In the genomic region with DNA sequence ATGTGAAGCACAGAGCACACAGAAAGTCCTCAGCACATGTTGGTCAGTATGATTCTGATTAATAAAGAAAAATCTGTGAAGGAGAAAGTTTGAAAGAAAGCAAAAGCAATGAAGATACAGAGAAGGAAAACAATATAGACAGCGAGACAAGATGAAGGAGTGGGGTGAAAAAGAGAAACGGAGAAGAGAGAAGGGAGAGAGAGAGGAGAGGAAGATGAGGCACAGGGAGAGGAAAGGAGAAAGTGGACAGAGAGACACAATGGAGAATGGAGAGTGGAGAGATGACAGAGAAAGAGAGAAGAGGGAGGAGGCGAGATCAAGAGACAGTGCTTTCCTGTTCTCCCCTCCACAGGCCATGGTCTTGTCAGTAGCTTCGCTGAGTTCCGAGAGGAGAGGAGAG, we compare ENCODE assay signal across 19 cellular contexts. TPM values are rescaled to one million over a fixed set of nuclear protein-coding genes. Genes with fewer than 3 reads are reported as not detected.
A peak's percentile ranks its signal among the peaks of the same experiment; 100 is the strongest.
DNase-seq lines count a peak whose midpoint lies in the region; ATAC-seq, FAIRE-seq and TF ChIP-seq lines count a peak whose summit lies in the region.
"Had no signal": no experiment of that assay in that cellular context is flagged by ENCODE, and none has a peak within 500 bp of the region (broad histone marks: within the 10 kb centered on the region; RNA-seq: fewer than 3 reads in every experiment).

No MANE protein-coding gene starts in this region.

- H3K4me1 ChIP-seq in A549 (peaks cover 11% of the 10 kb centered on the region), HEK293 (ENCODE audit: control insufficient read depth, insufficient read depth, low read length) (peaks cover 5% of the 10 kb centered on the region; the same call in 1 of the 2 replicates)
- H3K4me1 ChIP-seq: Caco-2, Peyer's patch had no signal

- H3K27ac ChIP-seq in A549 (no peak overlapping the region), HEK293 (ENCODE audit: extremely low read depth, low read depth, low read length) (no peak overlapping the region)
- H3K27ac ChIP-seq: BLaER1 treated with 17β-estradiol and CSF1 and Interleukin-3, amounts not matched to agents 10 nM and 100 nM; Peyer's patch had no signal

- no peak overlapping the region for H3K4me3 ChIP-seq in A549
- no peak overlapping the region for H3K4me3 ChIP-seq in HEK293 (ENCODE audit: low read depth, low read length)
- H3K4me3 ChIP-seq: BLaER1 treated with 17β-estradiol and CSF1 and Interleukin-3, amounts not matched to agents 10 nM and 100 nM; Peyer's patch had no signal

- no peak for TF ChIP-seq POLR2A in A549 (IDR thresholded peaks at IDR 0.05; ENCODE audit: low read length)

- FAIRE-seq in A549 (lab: Jason Lieb, UNC): peak; percentile 46
- FAIRE-seq: H54 had no signal

- H3K9me3 ChIP-seq in A549 (no peaks in the 10 kb centered on the region), HEK293 (ENCODE audit: control insufficient read depth, insufficient read depth, low read depth, low read length) (no peaks in the 10 kb centered on the region)
- H3K9me3 ChIP-seq: BLaER1 treated with 17β-estradiol and CSF1 and Interleukin-3, amounts not matched to agents 10 nM and 100 nM; Caco-2; Peyer's patch had no signal

- no peak for ATAC-seq in activated CD8-positive, alpha-beta T cell treated with anti-CD3 and anti-CD28 coated beads, Interleukin-2, amount 10 ng/mL, durations not matched to agents 7 days and 5 days
- no peak for ATAC-seq in activated CD8-positive, alpha-beta T cell treated with anti-CD3 and anti-CD28 coated beads for 36 hours
- ATAC-seq in A549 (no peak), WTC11 (no peak), GM18498 (IDR thresholded peaks at IDR 0.05; ENCODE audit: unreplicated experiment) (no peak)

- peaks cover 40% of the 10 kb centered on the region for H3K36me3 Mint-ChIP-seq in activated CD8-positive, alpha-beta T cell treated with anti-CD3 and anti-CD28 coated beads, Interleukin-2, amount 10 ng/mL, durations not matched to agents 7 days and 5 days (ENCODE audit: low read depth)
- peaks cover 30% of the 10 kb centered on the region for H3K36me3 Mint-ChIP-seq in activated CD8-positive, alpha-beta T cell treated with anti-CD3 and anti-CD28 coated beads for 36 hours (ENCODE audit: low read depth)
- peaks cover 33% of the 10 kb centered on the region for H3K36me3 Mint-ChIP-seq in endothelial cell (ENCODE audit: low read depth, unreplicated experiment)
- peaks cover 33% of the 10 kb centered on the region for H3K36me3 Mint-ChIP-seq in WTC11

- no peak overlapping the region for H3K4me2 ChIP-seq in A549

- TF ChIP-seq EP300 in A549 (IDR thresholded peaks at IDR 0.05): no peak

- no peak for TF ChIP-seq RAD21 in A549 (conservative IDR thresholded peaks at IDR 0.05 in 1 of 2, IDR thresholded peaks at IDR 0.05 in 1 of 2)

- CTCF ChIA-PET in activated CD8-positive, alpha-beta T cell treated with anti-CD3 and anti-CD28 coated beads, Interleukin-2, amount 10 ng/mL, durations not matched to agents 7 days and 5 days (lab: Charles Lee): no interaction called here
- CTCF ChIA-PET in activated CD8-positive, alpha-beta T cell treated with anti-CD3 and anti-CD28 coated beads for 36 hours (lab: Charles Lee): no interaction called here
- CTCF ChIA-PET in A549 (lab: Yijun Ruan, JAX) (no interaction called here), HEK293 (lab: Yijun Ruan, JAX) (no interaction called here), WTC11 (lab: Charles Lee) (no interaction called here)

- H3K36me3 ChIP-seq in HEK293 (ENCODE audit: control insufficient read depth in 2 of 2, insufficient read depth in 1 of 2, low read length in 2 of 2): peaks cover 20 to 43% of the 10 kb centered on the region in 2 experiments; a peak in 2 of 3 replicates

- no peak overlapping the region for H3K4me3 Mint-ChIP-seq in activated CD8-positive, alpha-beta T cell treated with anti-CD3 and anti-CD28 coated beads, Interleukin-2, amount 10 ng/mL, durations not matched to agents 7 days and 5 days
- no peak overlapping the region for H3K4me3 Mint-ChIP-seq in activated CD8-positive, alpha-beta T cell treated with anti-CD3 and anti-CD28 coated beads for 36 hours
- peak overlapping the region; percentile 13 for H3K4me3 Mint-ChIP-seq in endothelial cell (ENCODE audit: unreplicated experiment)
- no peak overlapping the region for H3K4me3 Mint-ChIP-seq in WTC11
- H3K4me3 Mint-ChIP-seq: CD4-positive, alpha-beta memory T cell had no signal

- peak overlapping the region; percentile 65 for H3K27ac Mint-ChIP-seq in activated CD8-positive, alpha-beta T cell treated with anti-CD3 and anti-CD28 coated beads, Interleukin-2, amount 10 ng/mL, durations not matched to agents 7 days and 5 days
- H3K27ac Mint-ChIP-seq in activated CD8-positive, alpha-beta T cell treated with anti-CD3 and anti-CD28 coated beads for 36 hours: no peak overlapping the region
- H3K27ac Mint-ChIP-seq in endothelial cell (ENCODE audit: unreplicated experiment) (peak overlapping the region; percentile 28), WTC11 (no peak overlapping the region)

- no peaks in the 10 kb centered on the region for H3K9me3 Mint-ChIP-seq in activated CD8-positive, alpha-beta T cell treated with anti-CD3 and anti-CD28 coated beads, Interleukin-2, amount 10 ng/mL, durations not matched to agents 7 days and 5 days (ENCODE audit: insufficient read depth)
- H3K9me3 Mint-ChIP-seq in activated CD8-positive, alpha-beta T cell treated with anti-CD3 and anti-CD28 coated beads for 36 hours: no peaks in the 10 kb centered on the region
- H3K9me3 Mint-ChIP-seq in endothelial cell (ENCODE audit: unreplicated experiment) (no peaks in the 10 kb centered on the region), WTC11 (no peaks in the 10 kb centered on the region)
- H3K9me3 Mint-ChIP-seq: CD4-positive, alpha-beta memory T cell had no signal

- no peak for TF ChIP-seq CTCF in activated CD8-positive, alpha-beta T cell treated with anti-CD3 and anti-CD28 coated beads for 36 hours (IDR thresholded peaks at IDR 0.05)
- TF ChIP-seq CTCF in A549 (IDR thresholded peaks at IDR 0.05) (no peak), HEK293 (tag by site-specific recombination; IDR thresholded peaks at IDR 0.05) (no peak), endothelial cell (IDR thresholded peaks at IDR 0.05; ENCODE audit: unreplicated experiment) (no peak), WTC11 (IDR thresholded peaks at IDR 0.05) (no peak)

- DNase-seq in activated CD8-positive, alpha-beta T cell treated with anti-CD3 and anti-CD28 coated beads, Interleukin-2, amount 10 ng/mL, durations not matched to agents 7 days and 5 days: no peak
- no peak for DNase-seq in activated CD8-positive, alpha-beta T cell treated with anti-CD3 and anti-CD28 coated beads for 36 hours
- DNase-seq in A549 (ENCODE audit: low read depth in 1 of 2, low spot score in 1 of 2) (no peak), endothelial cell (ENCODE audit: low spot score) (no peak), WTC11 (ENCODE audit: low spot score) (no peak)
- DNase-seq: Caco-2; CD4-positive, alpha-beta memory T cell; DMS 273 treated with DMSO at 0.1 percent for 48 hours; DMS79 treated with DMSO at 0.1 percent for 48 hours; NCI-H1694 treated with DMSO at 0.1 percent for 48 hours; NCI-H2081 treated with DMSO at 0.1 percent for 48 hours; NCI-H2171 treated with DMSO at 0.1 percent for 48 hours; NCI-H524 treated with DMSO at 0.1 percent for 48 hours; NCI-H82; Peyer's patch had no signal

- intact Hi-C loops in activated CD8-positive, alpha-beta T cell treated with anti-CD3 and anti-CD28 coated beads for 36 hours (cut with micrococcal nuclease): no loop called here

- peaks cover 33% of the 10 kb centered on the region for H3K4me1 Mint-ChIP-seq in activated CD8-positive, alpha-beta T cell treated with anti-CD3 and anti-CD28 coated beads, Interleukin-2, amount 10 ng/mL, durations not matched to agents 7 days and 5 days (ENCODE audit: low read depth)
- peaks cover 18% of the 10 kb centered on the region for H3K4me1 Mint-ChIP-seq in activated CD8-positive, alpha-beta T cell treated with anti-CD3 and anti-CD28 coated beads for 36 hours (ENCODE audit: low read depth)
- H3K4me1 Mint-ChIP-seq in endothelial cell (ENCODE audit: unreplicated experiment): peaks cover 5% of the 10 kb centered on the region
- 0 out of 2 replicates have a peak, but pooled peaks cover 2% of the 10 kb centered on the region for H3K4me1 Mint-ChIP-seq in WTC11

- 87% methylated on average over 5 of the region's 5 CpGs for WGBS in A549 (ENCODE audit: missing lambda C conversion rate)

- H3K27me3 Mint-ChIP-seq in activated CD8-positive, alpha-beta T cell treated with anti-CD3 and anti-CD28 coated beads, Interleukin-2, amount 10 ng/mL, durations not matched to agents 7 days and 5 days (ENCODE audit: low read depth): no peaks in the 10 kb centered on the region
- no peaks in the 10 kb centered on the region for H3K27me3 Mint-ChIP-seq in activated CD8-positive, alpha-beta T cell treated with anti-CD3 and anti-CD28 coated beads for 36 hours
- H3K27me3 Mint-ChIP-seq in endothelial cell (ENCODE audit: unreplicated experiment) (peaks cover 8% of the 10 kb centered on the region), WTC11 (ENCODE audit: low read depth) (no peaks in the 10 kb centered on the region)
- H3K27me3 Mint-ChIP-seq: CD4-positive, alpha-beta memory T cell had no signal

- POLR2A ChIA-PET in activated CD8-positive, alpha-beta T cell treated with anti-CD3 and anti-CD28 coated beads, Interleukin-2, amount 10 ng/mL, durations not matched to agents 7 days and 5 days (lab: Charles Lee): no interaction called here
- POLR2A ChIA-PET in activated CD8-positive, alpha-beta T cell treated with anti-CD3 and anti-CD28 coated beads for 36 hours (lab: Charles Lee): no interaction called here
- POLR2A ChIA-PET in A549 (lab: Yijun Ruan, JAX): no interaction called here
- POLR2A ChIA-PET in HEK293 (lab: Yijun Ruan, JAX): no interaction called here
- POLR2A ChIA-PET in WTC11 (lab: Charles Lee): no interaction called here

RNA-seq across cellular contexts. Expression of gene KCND1, which starts 3.9 kb away (rescaled TPM):
- total RNA-seq in activated CD8-positive, alpha-beta T cell treated with anti-CD3 and anti-CD28 coated beads, Interleukin-2, amount 10 ng/mL, durations not matched to agents 7 days and 5 days: 1 to 10 TPM; 3.5 to 4.6 TPM
- 1 to 10 TPM; 2.5 to 2.6 TPM for total RNA-seq in activated CD8-positive, alpha-beta T cell treated with anti-CD3 and anti-CD28 coated beads for 36 hours
- 0.59 and 1.1 TPM in 2 replicates for polyA plus RNA-seq in A549 (2011; rRNA removed)
- polyA plus RNA-seq in A549 (2012; cell fraction: cytosol; rRNA removed): 0.65 and 1.1 TPM in 2 replicates
- 8.6 and 9.5 TPM in 2 replicates for polyA plus RNA-seq in A549 (2012; cell fraction: nucleus; rRNA removed)
- polyA plus RNA-seq in A549 (2017; fragmentation: RNase III; extraction: RNeasy Plus Mini Kit Qiagen cat#74134 plus additional on column Dnase treatment): 0.69 to 0.79 TPM (median 0.77 TPM) in 3 replicates
- 0.29 and 0.50 TPM in 2 replicates for polyA minus RNA-seq in A549 (2011; rRNA and poly(A)+ RNA removed)
- total RNA-seq in endothelial cell (ENCODE audit: unreplicated experiment): 6.0 TPM
- 4.9 to 5.4 TPM (median 5.2 TPM) in 3 replicates for total RNA-seq in WTC11 (2021)

RNA-seq across cellular contexts. Expression of gene OTUD5, which starts 18.1 kb away (rescaled TPM):
- 10 to 100 TPM; 40.0 to 41.7 TPM for total RNA-seq in activated CD8-positive, alpha-beta T cell treated with anti-CD3 and anti-CD28 coated beads, Interleukin-2, amount 10 ng/mL, durations not matched to agents 7 days and 5 days
- total RNA-seq in activated CD8-positive, alpha-beta T cell treated with anti-CD3 and anti-CD28 coated beads for 36 hours: 10 to 100 TPM; 50.6 to 51.5 TPM
- 57.7 and 65.6 TPM in 2 replicates for polyA plus RNA-seq in A549 (2011; rRNA removed)
- 49.8 and 52.3 TPM in 2 replicates for polyA plus RNA-seq in A549 (2012; cell fraction: cytosol; rRNA removed)
- 94.0 and 113 TPM in 2 replicates for polyA plus RNA-seq in A549 (2012; cell fraction: nucleus; rRNA removed)
- polyA plus RNA-seq in A549 (2017; fragmentation: RNase III; extraction: RNeasy Plus Mini Kit Qiagen cat#74134 plus additional on column Dnase treatment): 42.5 to 48.2 TPM (median 45.9 TPM) in 3 replicates
- polyA minus RNA-seq in A549 (2011; rRNA and poly(A)+ RNA removed): 53.4 and 57.2 TPM in 2 replicates
- 48.8 TPM for total RNA-seq in endothelial cell (ENCODE audit: unreplicated experiment)
- 50.9 to 52.6 TPM (median 51.1 TPM) in 3 replicates for total RNA-seq in WTC11 (2021)

RNA-seq across cellular contexts. Expression of gene GRIPAP1, which starts 26.5 kb away (rescaled TPM):
- 10 to 100 TPM; 81.8 to 82.7 TPM for total RNA-seq in activated CD8-positive, alpha-beta T cell treated with anti-CD3 and anti-CD28 coated beads, Interleukin-2, amount 10 ng/mL, durations not matched to agents 7 days and 5 days
- 10 to 100 TPM; 64.3 to 67.7 TPM for total RNA-seq in activated CD8-positive, alpha-beta T cell treated with anti-CD3 and anti-CD28 coated beads for 36 hours
- polyA plus RNA-seq in A549 (2011; rRNA removed) (33.7 and 35.1 TPM in 2 replicates), A549 (2017; fragmentation: RNase III; extraction: RNeasy Plus Mini Kit Qiagen cat#74134 plus additional on column Dnase treatment) (27.7 to 36.2 TPM (median 34.3 TPM) in 3 replicates)
- polyA plus RNA-seq in A549 (2012; cell fraction: cytosol; rRNA removed): 25.6 and 29.1 TPM in 2 replicates
- 66.7 and 82.8 TPM in 2 replicates for polyA plus RNA-seq in A549 (2012; cell fraction: nucleus; rRNA removed)
- polyA minus RNA-seq in A549 (2011; rRNA and poly(A)+ RNA removed): 21.4 and 21.9 TPM in 2 replicates
- total RNA-seq in endothelial cell (ENCODE audit: unreplicated experiment) (63.6 TPM), WTC11 (2021) (60.0 to 70.7 TPM (median 60.9 TPM) in 3 replicates)

RNA-seq across cellular contexts. Expression of gene PIM2, which starts 56.7 kb away (rescaled TPM):
- total RNA-seq in activated CD8-positive, alpha-beta T cell treated with anti-CD3 and anti-CD28 coated beads, Interleukin-2, amount 10 ng/mL, durations not matched to agents 7 days and 5 days: 10 to 100 TPM; 51.3 to 53.6 TPM
- 100 to 1,000 TPM; 169 to 177 TPM for total RNA-seq in activated CD8-positive, alpha-beta T cell treated with anti-CD3 and anti-CD28 coated beads for 36 hours
- polyA plus RNA-seq in A549 (2011; rRNA removed) (8.2 and 8.5 TPM in 2 replicates), A549 (2017; fragmentation: RNase III; extraction: RNeasy Plus Mini Kit Qiagen cat#74134 plus additional on column Dnase treatment) (7.9 to 8.8 TPM (median 7.9 TPM) in 3 replicates)
- polyA plus RNA-seq in A549 (2012; cell fraction: cytosol; rRNA removed): 10.0 and 11.2 TPM in 2 replicates
- 18.2 and 21.9 TPM in 2 replicates for polyA plus RNA-seq in A549 (2012; cell fraction: nucleus; rRNA removed)
- polyA minus RNA-seq in A549 (2011; rRNA and poly(A)+ RNA removed): 9.0 and 12.3 TPM in 2 replicates
- total RNA-seq in endothelial cell (ENCODE audit: unreplicated experiment) (7.0 TPM), WTC11 (2021) (146 to 184 TPM (median 182 TPM) in 3 replicates)

Comparison
In these comparisons a context has a peak if more than half of its experiments do, and no peak if none do; other contexts are left out.
1. H3K27ac Mint-ChIP-seq: peak in activated CD8-positive, alpha-beta T cell treated with anti-CD3 and anti-CD28 coated beads, Interleukin-2, amount 10 ng/mL, durations not matched to agents 7 days and 5 days (single experiment) and endothelial cell (single experiment); none in activated CD8-positive, alpha-beta T cell treated with anti-CD3 and anti-CD28 coated beads for 36 hours (single experiment) and WTC11 (single experiment).